ENCODE assay signal across 10 cellular contexts in genomic region chr16:23837553-23838308, GRCh38. TPM values are rescaled to one million over a fixed set of nuclear protein-coding genes. Genes with fewer than 3 reads are reported as not detected.
DNase-seq lines count a peak whose midpoint lies in the region; ATAC-seq and TF ChIP-seq lines count a peak whose summit lies in the region.
"Had no signal": no experiment of that assay in that cellular context is flagged by ENCODE, and none has a peak within 500 bp of the region (broad histone marks: within the 10 kb centered on the region; RNA-seq: fewer than 3 reads in every experiment).

No MANE protein-coding gene starts in this region.

- H3K4me1 ChIP-seq in osteoblast (ENCODE audit: insufficient read depth, low read length) (no peaks in the 10 kb centered on the region), heart right ventricle (peaks cover 0 to 34% (median 6%) of the 10 kb centered on the region in 9 donors)

- WGBS in heart right ventricle, 2 donors: 32 to 35% methylated on average over 16 of the region's 16 CpGs

- DNase-seq in NAMALWA (ENCODE audit: low spot score) (peak; percentile 58), cerebellum (ENCODE audit: low spot score) (peak; percentile 18), osteoblast (ENCODE audit: insufficient read length, low spot score, missing footprints) (peak; percentile 82), heart right ventricle (no peak), Right ventricle myocardium superior (no peak)
- DNase-seq in effector CD4-positive, alpha-beta T cell: no peak
- DNase-seq: NCI-H510A treated with DMSO at 0.1 percent for 48 hours had no signal

- H4K20me1 ChIP-seq in osteoblast (ENCODE audit: insufficient read depth, low read length): no peaks in the 10 kb centered on the region

- H3K27me3 ChIP-seq in osteoblast (ENCODE audit: insufficient read depth, low read length): peaks cover 10% of the 10 kb centered on the region
- peaks cover 13 to 90% (median 69%) of the 10 kb centered on the region in 7 donors for H3K27me3 ChIP-seq in heart right ventricle

- ATAC-seq in heart right ventricle (no peak), Right ventricle myocardium superior (ENCODE audit: poor library complexity) (no peak), GM21515 (IDR thresholded peaks at IDR 0.05; ENCODE audit: unreplicated experiment) (no peak)
- ATAC-seq: gastroesophageal sphincter had no signal

- H3K27ac ChIP-seq in osteoblast (ENCODE audit: low read depth, low read length) (no peak overlapping the region), heart right ventricle (peak overlapping the region in 1 of 10 donors; percentile 89)

- intact Hi-C loops in heart right ventricle (cut with DNase I): no loop called here
- intact Hi-C loops in Right ventricle myocardium superior (cut with DNase I): no loop called here

- no peak overlapping the region for H3K4me2 ChIP-seq in osteoblast (ENCODE audit: insufficient read depth, low read length)

- TF ChIP-seq CTCF in osteoblast (IDR thresholded peaks at IDR 0.05; ENCODE audit: extremely low read depth, low read depth, low read length) (no peak), heart right ventricle (IDR thresholded peaks at IDR 0.05) (no peak)

- H3K9me3 ChIP-seq in osteoblast (ENCODE audit: low read depth, low read length): no peaks in the 10 kb centered on the region
- H3K9me3 ChIP-seq in heart right ventricle: no peaks in the 10 kb centered on the region
- H3K9me3 ChIP-seq: gastroesophageal sphincter had no signal

- no peak overlapping the region for H2AFZ ChIP-seq in osteoblast (ENCODE audit: low read length)

- H3K36me3 ChIP-seq in osteoblast (ENCODE audit: insufficient read depth, low read length): no peaks in the 10 kb centered on the region
- no peaks in the 10 kb centered on the region for H3K36me3 ChIP-seq in heart right ventricle
- H3K36me3 ChIP-seq: gastroesophageal sphincter had no signal

- no peaks in the 10 kb centered on the region for H3K79me2 ChIP-seq in osteoblast (ENCODE audit: insufficient read depth, low read length)

- peak overlapping the region; percentile 78 for H3K4me3 ChIP-seq in GM08714 (ENCODE audit: low read length)
- no peak overlapping the region for H3K4me3 ChIP-seq in osteoblast (ENCODE audit: insufficient read depth, low read length)
- H3K4me3 ChIP-seq in heart right ventricle: peak overlapping the region in 2 of 10 donors; percentile 47 to 71

RNA-seq across cellular contexts. Expression of gene PRKCB, which starts 1.9 kb away (rescaled TPM):
- total RNA-seq in cerebellum (109 TPM), osteoblast (under 0.01 TPM in 2 replicates), heart right ventricle (1 to 10 TPM in 6 of 10 donors, under 1 TPM in 4; 0.55 to 8.8 (median 1.4) TPM), Right ventricle myocardium superior (1.7 TPM)
- under 1 TPM; 0.30 to 0.37 TPM for polyA plus RNA-seq in heart right ventricle

Comparison
In these comparisons a context has a peak if more than half of its experiments do, and no peak if none do; other contexts are left out.
1. DNase-seq: peak in NAMALWA (single experiment), cerebellum (single experiment) and osteoblast (single experiment); none in heart right ventricle (0 of 2), Right ventricle myocardium superior (single experiment) and effector CD4-positive, alpha-beta T cell (single experiment).
2. RNA of gene PRKCB, which starts 1.9 kb away (total RNA-seq): 109 TPM in cerebellum (single experiment); 1.7 TPM in Right ventricle myocardium superior (single experiment), 0.55 to 8.8 TPM in heart right ventricle and under 0.01 TPM in osteoblast; every median in the first group is over 10 times any median in the second.